In genomic region chr19:48695743-48696352, GRCh38 we compare ENCODE assay signal across 9 cellular contexts. TPM values are rescaled to one million over a fixed set of nuclear protein-coding genes. Genes with fewer than 3 reads are reported as not detected.
DNase-seq lines count a peak whose midpoint lies in the region; ATAC-seq, FAIRE-seq and TF ChIP-seq lines count a peak whose summit lies in the region.
"Had no signal": no experiment of that assay in that cellular context is flagged by ENCODE, and none has a peak within 500 bp of the region (broad histone marks: within the 10 kb centered on the region; RNA-seq: fewer than 3 reads in every experiment).

Gene FUT2, plus strand, starts transcription at chr19:48695971. Its CDS starts 6,986 bp downstream, at chr19:48702957.

- H3K9me1 ChIP-seq in K562 (ENCODE audit: control insufficient read depth, insufficient read depth, low read length) = no peaks in the 10 kb centered on the region

- peaks cover 10 to 27% of the 10 kb centered on the region in 2 experiments; a peak in 4 of 5 replicates for H3K4me1 ChIP-seq in K562 (replicated peaks in 1 of 2; ENCODE audit: control insufficient read depth in 2 of 2, insufficient read depth in 2 of 2, low read length in 2 of 2)
- no peaks in the 10 kb centered on the region for H3K4me1 ChIP-seq in right lobe of liver
- H3K4me1 ChIP-seq in transverse colon = peaks cover 3 to 17% (median 11%) of the 10 kb centered on the region in 4 donors
- H3K4me1 ChIP-seq: BE2C had no signal

- no TSS peak for BruUV-seq in K562 (replicated peaks; lab: Mats Ljungman, UMichigan)

- FAIRE-seq in K562 (lab: Jason Lieb, UNC) = no peak

- H3K27me3 Mint-ChIP-seq in activated T-cell treated with anti-CD3 and anti-CD28 coated beads, Interleukin-2, amount 50 U/mL, for 4 hours (ENCODE audit: low read depth) = peaks cover 17% of the 10 kb centered on the region

- TF ChIP-seq EP300 in K562 (IDR thresholded peaks at IDR 0.05; ENCODE audit: low read length) (no peak), transverse colon (IDR thresholded peaks at IDR 0.05; ENCODE audit: low read depth) (no peak)

- H3K9ac ChIP-seq in K562 (ENCODE audit: insufficient read depth in 1 of 2, low read depth in 2 of 2, low read length in 2 of 2) = peak within 1 kb of the TSS in 1 of 2 experiments; percentile 82; a peak in 2 of 4 replicates

- in situ Hi-C loops in K562 (cut with MboI) = no loop called here
- in situ Hi-C loops in transverse colon (cut with MboI; ENCODE audit: low pct_ligation_motif_present in 1 of 4, low pct_unique_long_range_greater_than_20kb in 1 of 4, low sequenced_read_pairs in 3 of 4) = no loop called here

- H3K4me2 ChIP-seq in K562 (ENCODE audit: insufficient read depth, low read length) = no peak within 1 kb of the TSS

- TF ChIP-seq POLR2A in K562 (conservative IDR thresholded peaks at IDR 0.05) = no peak
- TF ChIP-seq POLR2A in right lobe of liver (IDR thresholded peaks at IDR 0.05) = no peak
- peak; percentile 97 for TF ChIP-seq POLR2A in transverse colon (IDR thresholded peaks at IDR 0.05)

- 52% methylated on average over 11 of the region's 16 CpGs for WGBS in K562 (ENCODE audit: insufficient coverage, low coverage, missing lambda C conversion rate)
- WGBS in right lobe of liver (ENCODE audit: insufficient coverage, low coverage, low lambda C conversion rate, missing lambda C conversion rate) = 20% methylated on average over 5 of the region's 16 CpGs
- 26% methylated on average over 11 of the region's 16 CpGs; no CpG with 5 or more reads in 1 of the 2 donors for WGBS in transverse colon (ENCODE audit: low coverage in 1 of 2), 2 donors

- H3K9me3 ChIP-seq in K562 (replicated peaks; ENCODE audit: control insufficient read depth, insufficient read depth, low read depth, low read length) = no peaks in the 10 kb centered on the region
- no peaks in the 10 kb centered on the region for H3K9me3 ChIP-seq in right lobe of liver
- no peaks in the 10 kb centered on the region for H3K9me3 ChIP-seq in transverse colon
- H3K9me3 ChIP-seq: BE2C had no signal

- no peak within 1 kb of the TSS for H2AFZ ChIP-seq in K562 (ENCODE audit: low read depth, low read length)

- H3K27ac ChIP-seq in K562 (ENCODE audit: extremely low read depth, low read depth, low read length) (no peak within 1 kb of the TSS), right lobe of liver (no peak within 1 kb of the TSS), transverse colon (peak within 1 kb of the TSS; percentile 84 to 91 (median 87))

- H3K36me3 ChIP-seq in K562 (ENCODE audit: control insufficient read depth, insufficient read depth, low read length) = no peaks in the 10 kb centered on the region
- H3K36me3 ChIP-seq in right lobe of liver = no peaks in the 10 kb centered on the region
- H3K36me3 ChIP-seq in transverse colon = no peaks in the 10 kb centered on the region
- H3K36me3 ChIP-seq: BE2C had no signal

- no peak for DNase-seq in activated T-cell treated with anti-CD3 and anti-CD28 coated beads, Interleukin-2, amount 50 U/mL, for 4 hours
- DNase-seq in activated T-cell treated with anti-CD3 and anti-CD28 coated beads, Interleukin-2, amount 50 U/mL, for 1 hour = no peak
- peak in 2 of 4 experiments; percentile 50 to 56 for DNase-seq in K562 (ENCODE audit: extremely low read depth in 1 of 4, low spot score in 3 of 4)
- DNase-seq in right lobe of liver = peak in 1 of 3 donors; percentile 54
- peak; percentile 90 for DNase-seq in transverse colon
- no peak for DNase-seq in 8988T
- DNase-seq in activated CD8-positive, alpha-beta memory T cell treated with anti-CD3 and anti-CD28 coated beads, Interleukin-2, amount 50 U/mL, for 48 hours = no peak
- no peak for DNase-seq in SKM-1 (lab: John Stamatoyannopoulos, UW; ENCODE audit: unreplicated experiment)
- DNase-seq: BE2C had no signal

- POLR2A ChIA-PET in K562 (lab: Yijun Ruan, JAX) = interaction anchor here (0.5 to 1.5 kb wide), 2 partner anchors 20 to 48 kb away, joined by 3 to 4 read pairs; no protein-coding TSS in a partner anchor

- H3K27me3 ChIP-seq in K562 (ENCODE audit: control insufficient read depth in 2 of 2, insufficient read depth in 2 of 2, low read length in 2 of 2) (no peaks in the 10 kb centered on the region), right lobe of liver (no peaks in the 10 kb centered on the region), transverse colon (peaks cover 3% of the 10 kb centered on the region)

- no peaks in the 10 kb centered on the region for H4K20me1 ChIP-seq in K562 (replicated peaks; ENCODE audit: control insufficient read depth, insufficient read depth, low read length)

- no peaks in the 10 kb centered on the region for H3K79me2 ChIP-seq in K562 (ENCODE audit: control insufficient read depth, insufficient read depth, low read length)

- H3K4me1 Mint-ChIP-seq in activated T-cell treated with anti-CD3 and anti-CD28 coated beads, Interleukin-2, amount 50 U/mL, for 4 hours (ENCODE audit: low read depth) = peaks cover 8% of the 10 kb centered on the region

- no peak for TF ChIP-seq RAD21 in K562 (CRISPR knock-in tag; conservative IDR thresholded peaks at IDR 0.05 in 1 of 2, IDR thresholded peaks at IDR 0.05 in 1 of 2)

- CTCF ChIA-PET in K562 (lab: Yijun Ruan, JAX; ENCODE audit: low intra/inter-chr PET ratio) = interaction anchor here (0.6 kb wide), 1 partner anchor 43 kb away, joined by 3 read pairs; no protein-coding TSS in a partner anchor

- TF ChIP-seq CTCF in K562 (IDR thresholded peaks at IDR 0.05 in 2 of 3, conservative IDR thresholded peaks at IDR 0.05 in 1 of 3; ENCODE audit: insufficient read depth in 2 of 3, low read depth in 1 of 3, low read length in 3 of 3) (no peak), right lobe of liver (IDR thresholded peaks at IDR 0.05) (no peak), transverse colon (IDR thresholded peaks at IDR 0.05) (no peak)

- peak within 1 kb of the TSS; percentile 46 for H3K4me3 Mint-ChIP-seq in activated T-cell treated with anti-CD3 and anti-CD28 coated beads, Interleukin-2, amount 50 U/mL, for 4 hours

- H3K9me3 Mint-ChIP-seq in activated T-cell treated with anti-CD3 and anti-CD28 coated beads, Interleukin-2, amount 50 U/mL, for 4 hours = no peaks in the 10 kb centered on the region

- H3K4me3 ChIP-seq in K562 = no peak within 1 kb of the TSS
- peak within 1 kb of the TSS in 1 of 3 donors; percentile 8 for H3K4me3 ChIP-seq in right lobe of liver
- peak within 1 kb of the TSS; percentile 8 to 59 (median 46) for H3K4me3 ChIP-seq in transverse colon

- H3K36me3 Mint-ChIP-seq in activated T-cell treated with anti-CD3 and anti-CD28 coated beads, Interleukin-2, amount 50 U/mL, for 4 hours (ENCODE audit: insufficient read depth) = peaks cover 4% of the 10 kb centered on the region

- intact Hi-C loops in K562 (cut with micrococcal nuclease) (no loop called here), right lobe of liver (cut with DNase I) (no loop called here), transverse colon (cut with DNase I; ENCODE audit: low total_unique reads) (no loop called here)

- ATAC-seq in activated T-cell treated with anti-CD3 and anti-CD28 coated beads, Interleukin-2, amount 50 U/mL, for 4 hours = peak in 1 of 2 donors; percentile 21
- ATAC-seq in K562 = peak; percentile 46; the same call in 2 of the 3 replicates
- ATAC-seq in right lobe of liver = peak; percentile 30 to 78 (median 37)

TF ChIP-seq in K562, 482 proteins besides CTCF, POLR2A, EP300 and RAD21 (continues in another document):
- no peak for TF ChIP-seq SUPT5H (IDR thresholded peaks at IDR 0.05)
- TF ChIP-seq RFX5 (IDR thresholded peaks at IDR 0.05; ENCODE audit: low read depth, low read length) = no peak
- TF ChIP-seq, protein P1, sequence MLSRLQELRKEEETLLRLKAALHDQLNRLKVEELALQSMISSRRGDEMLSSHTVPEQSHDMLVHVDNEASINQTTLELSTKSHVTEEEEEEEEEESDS (CRISPR knock-in tag; IDR thresholded peaks at IDR 0.05) = no peak
- TF ChIP-seq ZNF184 (CRISPR knock-in tag; IDR thresholded peaks at IDR 0.05) = no peak
- TF ChIP-seq OTX1 (CRISPR knock-in tag; IDR thresholded peaks at IDR 0.05) = no peak
- no peak for TF ChIP-seq HDAC2 (IDR thresholded peaks at IDR 0.05)
- TF ChIP-seq MEF2D (tag; conservative IDR thresholded peaks at IDR 0.05; ENCODE audit: low read depth) = no peak
- TF ChIP-seq MAFF (IDR thresholded peaks at IDR 0.05; ENCODE audit: low read length) = no peak
- TF ChIP-seq HMBOX1 (IDR thresholded peaks at IDR 0.05) = no peak
- no peak for TF ChIP-seq ZNF707 (CRISPR knock-in tag; conservative IDR thresholded peaks at IDR 0.05)
- TF ChIP-seq CEBPG (CRISPR knock-in tag; IDR thresholded peaks at IDR 0.05) = no peak
- no peak for TF ChIP-seq CEBPG (tag; conservative IDR thresholded peaks at IDR 0.05 in 1 of 2, IDR thresholded peaks at IDR 0.05 in 1 of 2)

RNA-seq across cellular contexts. Expression of gene FUT2, which starts in this region (rescaled TPM):
- under 1 TPM in 1 of 3 donors, not detected in 2; 0.14 TPM for total RNA-seq in activated T-cell treated with anti-CD3 and anti-CD28 coated beads, Interleukin-2, amount 50 U/mL, for 4 hours
- not detected in 2 replicates for total RNA-seq in K562 (2011; cell fraction: chromatin; rRNA removed; ENCODE audit: low replicate concordance)
- total RNA-seq in K562 (2011; cell fraction: nucleolus; rRNA removed) = not detected in 2 replicates
- total RNA-seq in K562 (2011; cell fraction: nucleoplasm; rRNA removed) = not detected in 2 replicates
- not detected in 2 replicates for total RNA-seq in K562 (2014; rRNA removed)
- not detected in 2 replicates for total RNA-seq in K562 (2014; rRNA removed; fragmentation: Illumina TruSeq; extraction: Trizol)
- not detected in 2 replicates for total RNA-seq in K562 (2015; rRNA removed; fragmentation: Illumina TruSeq; extraction: Trizol)
- not detected in 2 replicates for total RNA-seq in K562 (2021)
- not detected in 2 replicates for polyA plus RNA-seq in K562 (2011; rRNA removed)
- polyA plus RNA-seq in K562 (2011; cell fraction: cytosol; rRNA removed) = not detected in 2 replicates
- polyA plus RNA-seq in K562 (2011; cell fraction: nucleus; rRNA removed) = not detected in 2 replicates
- polyA plus RNA-seq in K562 (2012) = 0.21 and 0.40 TPM in 2 replicates
- not detected in 2 replicates for polyA plus RNA-seq in K562 (2014; fragmentation: Illumina TruSeq; extraction: Trizol)
- polyA plus RNA-seq in K562 (2014; fragmentation: Nextera tagmentation; extraction: Ambion mirVana) = under 1 TPM; 0.03 to 0.04 TPM
- polyA plus RNA-seq in K562 (2014; rRNA removed) = not detected in 2 replicates
- not detected in 2 replicates for polyA minus RNA-seq in K562 (2011; rRNA and poly(A)+ RNA removed)
- polyA minus RNA-seq in K562 (2011; cell fraction: cytosol; rRNA and poly(A)+ RNA removed) = not detected in 2 replicates
- polyA minus RNA-seq in K562 (2011; cell fraction: nucleus; rRNA and poly(A)+ RNA removed) = not detected in 2 replicates
- total RNA-seq in right lobe of liver = 1 to 10 TPM in 1 of 6 experiments, not detected in 5; 2.6 TPM
- total RNA-seq in transverse colon = 10 to 100 TPM; 32.5 to 68.6 (median 55.1) TPM

Comparison
In these comparisons a context has a peak if more than half of its experiments do, and no peak if none do; other contexts are left out.
1. RNA of gene FUT2 (total RNA-seq): 32.5 to 68.6 TPM in transverse colon; 2.6 TPM in right lobe of liver, 0.14 TPM in activated T-cell treated with anti-CD3 and anti-CD28 coated beads, Interleukin-2, amount 50 U/mL, for 4 hours and not detected in K562; every median in the first group is over 4 times any median in the second.
2. Peak in ATAC-seq in K562; RNA of the gene not detected or under 1 TPM.
3. H3K27ac ChIP-seq: peak in transverse colon (4 of 4); none in K562 (single experiment) and right lobe of liver (0 of 3).